In the genomic region with DNA sequence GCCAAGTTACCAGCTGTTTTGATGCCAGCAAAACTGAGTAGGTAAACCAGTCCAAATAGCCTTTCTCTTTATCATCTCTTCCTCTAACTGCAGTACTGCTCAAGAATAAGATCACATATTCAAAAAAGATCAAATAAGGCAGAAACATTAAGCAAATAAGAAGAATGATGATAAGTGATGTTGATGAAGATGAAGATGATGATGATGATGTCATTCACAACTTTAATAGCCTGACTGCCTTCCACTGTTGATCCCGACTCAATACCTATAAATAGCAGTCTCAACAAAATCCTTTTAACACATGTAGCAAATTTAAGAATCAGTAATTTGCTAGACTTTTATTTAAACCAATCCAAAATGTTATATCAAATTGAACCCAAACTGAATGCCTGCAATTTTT, we compare ENCODE assay signal across 20 cellular contexts. TPM values are rescaled to one million over a fixed set of nuclear protein-coding genes. Genes with fewer than 3 reads are reported as not detected.
"Had no signal": no experiment of that assay in that cellular context is flagged by ENCODE, and none has a peak within 500 bp of the region (broad histone marks: within the 10 kb centered on the region; RNA-seq: fewer than 3 reads in every experiment).

No MANE protein-coding gene starts in this region.

- H3K4me3 Mint-ChIP-seq: activated T-helper 1 cell treated with anti-CD3 and anti-CD28 coated beads, Interleukin-12 subunit alpha, Interleukin-12 subunit beta, Interleukin-2, Interleukin-4 antibody, amounts not matched to agents 30 ng/mL and 10 ng/mL and 1 ng/mL, durations not matched to agents 14 hours and 24 hours and 36 hours; dendritic cell treated with granulocyte-macrophage colony-stimulating factor and Interleukin-4, amounts not matched to agents 40 ng/mL and 50 ng/mL, for 4 days; endodermal cell; nephron had no signal

- H3K9me3 ChIP-seq: ascending aorta, breast epithelium, gastrocnemius medialis, heart left ventricle, suprapubic skin had no signal

- H3K4me1 Mint-ChIP-seq: endodermal cell, nephron had no signal

- ATAC-seq: gastrocnemius medialis, heart left ventricle, SK-N-SH treated with all-trans-retinoic acid at 6 μM for 48 hours had no signal

- H3K4me3 ChIP-seq: ascending aorta, breast epithelium, gastrocnemius medialis, heart left ventricle, suprapubic skin had no signal

- H3K36me3 Mint-ChIP-seq: immature natural killer cell had no signal

- H3K27me3 ChIP-seq: ascending aorta, breast epithelium, gastrocnemius medialis, suprapubic skin had no signal

- H3K27me3 Mint-ChIP-seq: dendritic cell treated with granulocyte-macrophage colony-stimulating factor and Interleukin-4, amounts not matched to agents 40 ng/mL and 50 ng/mL, for 4 days had no signal

- H3K4me1 ChIP-seq: ascending aorta, breast epithelium, gastrocnemius medialis, heart left ventricle, suprapubic skin had no signal

- H3K9me3 Mint-ChIP-seq: activated T-helper 1 cell treated with anti-CD3 and anti-CD28 coated beads, Interleukin-12 subunit alpha, Interleukin-12 subunit beta, Interleukin-2, Interleukin-4 antibody, amounts not matched to agents 30 ng/mL and 10 ng/mL and 1 ng/mL, durations not matched to agents 14 hours and 24 hours and 36 hours; dendritic cell treated with granulocyte-macrophage colony-stimulating factor and Interleukin-4, amounts not matched to agents 40 ng/mL and 50 ng/mL, for 4 days; endodermal cell; nephron had no signal

- H3K27ac Mint-ChIP-seq: dendritic cell treated with granulocyte-macrophage colony-stimulating factor and Interleukin-4, amounts not matched to agents 40 ng/mL and 50 ng/mL, for 4 days; endodermal cell; nephron had no signal

- DNase-seq: activated CD4-positive, alpha-beta T cell treated with anti-CD3 and anti-CD28 coated beads for 48 hours; endodermal cell; gastrocnemius medialis; heart left ventricle; immature natural killer cell; mesendoderm; nucleus accumbens; posterior cingulate gyrus; retina; stimulated activated CD4-positive, alpha-beta T cell treated with anti-CD3 and anti-CD28 coated beads, Interleukin-4, amount 100 ng/mL, for 1 hour; stimulated activated naive CD4-positive, alpha-beta T cell; T-helper 2 cell; trophoblast cell had no signal

- H3K27ac ChIP-seq: ascending aorta, breast epithelium, gastrocnemius medialis, heart left ventricle, suprapubic skin had no signal

- H3K36me3 ChIP-seq: ascending aorta, breast epithelium, gastrocnemius medialis, heart left ventricle, suprapubic skin had no signal

RNA-seq across cellular contexts. Expression of a gene that starts 47.1 kb away (rescaled TPM):
- total RNA-seq: ascending aorta had no signal
